Comparison of ENCODE assay signal across 1 cellular context in genomic region chr1:205505076-205505729, GRCh38.
TF ChIP-seq lines count a peak whose summit lies in the region.

No MANE protein-coding gene starts in this region.

TF ChIP-seq in K562, 482 proteins besides CTCF, POLR2A, EP300 and RAD21 (continued from another document):
- TF ChIP-seq NONO (IDR thresholded peaks at IDR 0.05; ENCODE audit: low read depth in 2 of 2, low read length in 1 of 2) = no peak
- TF ChIP-seq FOXA1 (IDR thresholded peaks at IDR 0.05; ENCODE audit: borderline replicate concordance) = no peak
